1 cellular context compared by ENCODE assay signal in the genomic region with DNA sequence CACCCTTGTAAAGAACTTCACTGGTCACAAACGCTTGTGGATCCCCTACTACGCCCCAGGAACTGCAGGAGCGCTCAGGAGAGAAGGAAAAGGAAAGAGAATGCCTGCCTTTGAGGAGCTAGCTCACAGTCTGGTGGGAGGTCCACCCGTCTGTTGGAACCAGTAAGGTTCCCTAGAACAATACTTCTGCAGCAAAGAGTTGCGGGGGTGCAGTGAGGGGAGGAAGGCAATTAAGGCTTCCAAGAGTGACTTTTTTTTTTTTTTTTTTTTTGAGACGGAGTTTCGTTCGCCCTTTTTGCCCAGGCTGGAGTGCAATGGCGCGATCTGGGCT.
TF ChIP-seq lines count a peak whose summit lies in the region.

No MANE protein-coding gene starts in this region.

TF ChIP-seq in K562, 482 proteins besides CTCF, POLR2A, EP300 and RAD21 (continued from another document):
- TF ChIP-seq, protein P1, sequence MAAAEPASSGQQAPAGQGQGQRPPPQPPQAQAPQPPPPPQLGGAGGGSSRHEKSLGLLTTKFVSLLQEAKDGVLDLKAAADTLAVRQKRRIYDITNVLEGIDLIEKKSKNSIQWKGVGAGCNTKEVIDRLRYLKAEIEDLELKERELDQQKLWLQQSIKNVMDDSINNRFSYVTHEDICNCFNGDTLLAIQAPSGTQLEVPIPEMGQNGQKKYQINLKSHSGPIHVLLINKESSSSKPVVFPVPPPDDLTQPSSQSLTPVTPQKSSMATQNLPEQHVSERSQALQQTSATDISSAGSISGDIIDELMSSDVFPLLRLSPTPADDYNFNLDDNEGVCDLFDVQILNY (CRISPR knock-in tag; IDR thresholded peaks at IDR 0.05) = no peak
- TF ChIP-seq PHF8 (IDR thresholded peaks at IDR 0.05; ENCODE audit: borderline replicate concordance, low read length) = no peak
- TF ChIP-seq TBP (optimal IDR thresholded peaks at IDR 0.05; ENCODE audit: low read depth, low read length) = peak; percentile 5
- no peak for TF ChIP-seq SMAD1 (IDR thresholded peaks at IDR 0.05; ENCODE audit: low read depth, low read length, partially characterized antibody)
- TF ChIP-seq, protein P2, sequence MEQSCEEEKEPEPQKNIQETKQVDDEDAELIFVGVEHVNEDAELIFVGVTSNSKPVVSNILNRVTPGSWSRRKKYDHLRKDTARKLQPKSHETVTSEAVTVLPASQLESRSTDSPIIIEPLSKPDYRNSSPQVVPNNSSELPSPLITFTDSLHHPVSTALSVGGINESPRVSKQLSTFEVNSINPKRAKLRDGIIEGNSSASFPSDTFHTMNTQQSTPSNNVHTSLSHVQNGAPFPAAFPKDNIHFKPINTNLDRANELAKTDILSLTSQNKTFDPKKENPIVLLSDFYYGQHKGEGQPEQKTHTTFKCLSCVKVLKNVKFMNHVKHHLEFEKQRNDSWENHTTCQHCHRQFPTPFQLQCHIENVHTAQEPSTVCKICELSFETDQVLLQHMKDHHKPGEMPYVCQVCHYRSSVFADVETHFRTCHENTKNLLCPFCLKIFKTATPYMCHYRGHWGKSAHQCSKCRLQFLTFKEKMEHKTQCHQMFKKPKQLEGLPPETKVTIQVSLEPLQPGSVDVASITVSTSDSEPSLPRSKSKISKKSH (CRISPR knock-in tag; IDR thresholded peaks at IDR 0.05) = no peak
- TF ChIP-seq RFX1 (IDR thresholded peaks at IDR 0.05) = no peak
- TF ChIP-seq KDM1A (IDR thresholded peaks at IDR 0.05) = no peak
- TF ChIP-seq KDM5B (IDR thresholded peaks at IDR 0.05; ENCODE audit: insufficient replicate concordance, low read depth, low read length) = peak; percentile 57
- no peak for TF ChIP-seq ZNF445 (CRISPR knock-in tag; IDR thresholded peaks at IDR 0.05; ENCODE audit: low read depth)
- TF ChIP-seq TBL1XR1 (IDR thresholded peaks at IDR 0.05; ENCODE audit: low read length in 2 of 2) = no peak
- peak; percentile 1; the same call in 1 of the 2 replicates for TF ChIP-seq MBD2 (IDR thresholded peaks at IDR 0.05; ENCODE audit: borderline replicate concordance, low read depth)
- TF ChIP-seq ZNF133 (CRISPR knock-in tag; IDR thresholded peaks at IDR 0.05) = no peak
- TF ChIP-seq, protein P3, sequence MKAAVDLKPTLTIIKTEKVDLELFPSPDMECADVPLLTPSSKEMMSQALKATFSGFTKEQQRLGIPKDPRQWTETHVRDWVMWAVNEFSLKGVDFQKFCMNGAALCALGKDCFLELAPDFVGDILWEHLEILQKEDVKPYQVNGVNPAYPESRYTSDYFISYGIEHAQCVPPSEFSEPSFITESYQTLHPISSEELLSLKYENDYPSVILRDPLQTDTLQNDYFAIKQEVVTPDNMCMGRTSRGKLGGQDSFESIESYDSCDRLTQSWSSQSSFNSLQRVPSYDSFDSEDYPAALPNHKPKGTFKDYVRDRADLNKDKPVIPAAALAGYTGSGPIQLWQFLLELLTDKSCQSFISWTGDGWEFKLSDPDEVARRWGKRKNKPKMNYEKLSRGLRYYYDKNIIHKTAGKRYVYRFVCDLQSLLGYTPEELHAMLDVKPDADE (conservative IDR thresholded peaks at IDR 0.05; ENCODE audit: control insufficient read depth, low read depth, low read length) = 0 out of 2 replicates have a peak, but pooled peaks have one; percentile 7
- TF ChIP-seq MYC (IDR thresholded peaks at IDR 0.05; ENCODE audit: low read depth, low read length) = no peak
- no peak for TF ChIP-seq MYC (CRISPR knock-in tag; IDR thresholded peaks at IDR 0.05; ENCODE audit: borderline replicate concordance, low read depth)
- no peak for TF ChIP-seq FOXM1 (IDR thresholded peaks at IDR 0.05; ENCODE audit: low read depth)
- TF ChIP-seq FOXM1 (CRISPR knock-in tag; IDR thresholded peaks at IDR 0.05; ENCODE audit: low read depth) = no peak
- no peak for TF ChIP-seq HDAC1 (IDR thresholded peaks at IDR 0.05)
- TF ChIP-seq MEF2A (IDR thresholded peaks at IDR 0.05; ENCODE audit: control insufficient read depth, low read depth, low read length) = no peak
- no peak for TF ChIP-seq ZNF780A (CRISPR knock-in tag; IDR thresholded peaks at IDR 0.05)
- no peak for TF ChIP-seq CSDE1 (IDR thresholded peaks at IDR 0.05)
